In the genomic region with DNA sequence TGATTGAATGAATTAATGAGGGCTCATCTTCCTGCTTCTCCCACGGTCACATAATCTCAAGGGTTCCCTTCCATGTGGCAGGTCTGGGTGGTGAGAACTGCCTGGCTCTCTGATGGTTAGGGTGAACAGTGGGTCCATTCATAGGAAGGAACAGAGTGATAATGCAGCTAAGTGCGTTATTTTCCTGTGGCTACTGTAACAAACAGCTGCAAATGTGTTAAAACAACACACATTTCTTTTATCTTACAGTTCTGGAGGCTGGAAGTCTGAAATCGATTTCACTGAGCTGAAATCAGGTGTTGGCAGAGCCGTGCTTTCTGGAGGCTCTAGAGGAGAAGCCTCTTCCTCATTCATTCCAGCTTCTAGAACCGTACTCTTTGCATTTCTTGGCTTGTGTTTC, we compare ENCODE assay signal across 16 cellular contexts.
A peak's percentile ranks its signal among the peaks of the same experiment; 100 is the strongest.
DNase-seq lines count a peak whose midpoint lies in the region; ATAC-seq and TF ChIP-seq lines count a peak whose summit lies in the region.
"Had no signal": no experiment of that assay in that cellular context is flagged by ENCODE, and none has a peak within 500 bp of the region (broad histone marks: within the 10 kb centered on the region; RNA-seq: fewer than 3 reads in every experiment).

No MANE protein-coding gene starts in this region.

- H3K9me3 ChIP-seq in testis (no peaks in the 10 kb centered on the region), upper lobe of right lung (no peaks in the 10 kb centered on the region), sigmoid colon (no peaks in the 10 kb centered on the region)
- H3K9me3 ChIP-seq: Peyer's patch, SJSA1 had no signal

- TF ChIP-seq POLR2A in testis (IDR thresholded peaks at IDR 0.05) (no peak), sigmoid colon (IDR thresholded peaks at IDR 0.05) (no peak)

- H3K27me3 Mint-ChIP-seq in nephron progenitor cell (ENCODE audit: low read depth, poor library complexity) (no peaks in the 10 kb centered on the region), type B pancreatic cell (no peaks in the 10 kb centered on the region)
- H3K27me3 Mint-ChIP-seq: CD4-positive, CD25-positive, alpha-beta regulatory T cell had no signal

- H3K36me3 Mint-ChIP-seq in nephron progenitor cell (ENCODE audit: low read depth): peaks cover 55% of the 10 kb centered on the region
- H3K36me3 Mint-ChIP-seq in type B pancreatic cell: peaks cover 4% of the 10 kb centered on the region

- H3K4me1 ChIP-seq in testis (peaks cover 4% of the 10 kb centered on the region), upper lobe of right lung (no peaks in the 10 kb centered on the region), sigmoid colon (no peaks in the 10 kb centered on the region)
- H3K4me1 ChIP-seq: Peyer's patch, SJSA1 had no signal

- intact Hi-C loops in testis (cut with DNase I; ENCODE audit: low total_unique reads) (no loop called here), upper lobe of right lung (cut with DNase I) (no loop called here), sigmoid colon (cut with DNase I) (loop anchor here (10.0 kb wide), 1 partner anchor 55 kb away; no protein-coding TSS in a partner anchor)

- no peak overlapping the region for H3K4me3 ChIP-seq in testis
- H3K4me3 ChIP-seq in upper lobe of right lung: no peak overlapping the region
- H3K4me3 ChIP-seq in sigmoid colon: no peak overlapping the region
- H3K4me3 ChIP-seq: Peyer's patch, SJSA1 had no signal

- H3K4me1 Mint-ChIP-seq in nephron progenitor cell: peaks cover 10% of the 10 kb centered on the region
- H3K4me1 Mint-ChIP-seq in type B pancreatic cell (ENCODE audit: unreplicated experiment): no peaks in the 10 kb centered on the region
- H3K4me1 Mint-ChIP-seq: CD4-positive, CD25-positive, alpha-beta regulatory T cell had no signal

- ATAC-seq in upper lobe of right lung: no peak

- no peaks in the 10 kb centered on the region for H3K27me3 ChIP-seq in testis
- no peaks in the 10 kb centered on the region for H3K27me3 ChIP-seq in upper lobe of right lung
- no peaks in the 10 kb centered on the region for H3K27me3 ChIP-seq in sigmoid colon
- H3K27me3 ChIP-seq: Peyer's patch, SJSA1 had no signal

- peaks cover 11% of the 10 kb centered on the region for H3K9me3 Mint-ChIP-seq in nephron progenitor cell
- H3K9me3 Mint-ChIP-seq in type B pancreatic cell: no peaks in the 10 kb centered on the region
- H3K9me3 Mint-ChIP-seq: CD4-positive, CD25-positive, alpha-beta regulatory T cell had no signal

- TF ChIP-seq CTCF in nephron progenitor cell (IDR thresholded peaks at IDR 0.05) (no peak), testis (IDR thresholded peaks at IDR 0.05) (no peak), type B pancreatic cell (conservative IDR thresholded peaks at IDR 0.05) (no peak), upper lobe of right lung (IDR thresholded peaks at IDR 0.05) (no peak), sigmoid colon (IDR thresholded peaks at IDR 0.05) (no peak)

- peak overlapping the region; percentile 80 for H3K27ac ChIP-seq in cingulate gyrus (ENCODE audit: low read depth, low read length)
- H3K27ac ChIP-seq in testis: peak overlapping the region in 1 of 2 donors; percentile 18
- no peak overlapping the region for H3K27ac ChIP-seq in upper lobe of right lung
- H3K27ac ChIP-seq in sigmoid colon: no peak overlapping the region
- H3K27ac ChIP-seq: Peyer's patch, SJSA1 had no signal

- H3K36me3 ChIP-seq in testis (ENCODE audit: low read depth, missing control alignments) (no peaks in the 10 kb centered on the region), upper lobe of right lung (no peaks in the 10 kb centered on the region), sigmoid colon (no peaks in the 10 kb centered on the region)
- H3K36me3 ChIP-seq: Peyer's patch, SJSA1 had no signal

- in situ Hi-C loops in SK-MEL-5 (cut with HindIII; ENCODE audit: low pct_unique_long_range_greater_than_20kb, low sequenced_read_pairs): no loop called here

- WGBS in testis, 2 donors: 66 to 70% methylated on average over 5 of the region's 5 CpGs
- WGBS in sigmoid colon, 2 donors: 79 to 89% methylated on average over 5 of the region's 5 CpGs

- TF ChIP-seq EP300 in sigmoid colon (IDR thresholded peaks at IDR 0.05): no peak

- DNase-seq in SK-MEL-5 (ENCODE audit: low read depth, low spot score): peak; percentile 50
- DNase-seq in nephron progenitor cell: no peak
- peak; percentile 61 for DNase-seq in testis
- DNase-seq in type B pancreatic cell (ENCODE audit: extremely low spot score, unreplicated experiment): no peak
- DNase-seq in upper lobe of right lung: no peak
- no peak for DNase-seq in sigmoid colon
- DNase-seq: CD4-positive, CD25-positive, alpha-beta regulatory T cell; COR-L47; DMS79; Kasumi-1; NCI-H1694 treated with DMSO at 0.1 percent for 48 hours; NCI-H446; NCI-H526; Peyer's patch had no signal

- H3K27ac Mint-ChIP-seq in nephron progenitor cell (peak overlapping the region; percentile 43), type B pancreatic cell (no peak overlapping the region)

- H3K4me3 Mint-ChIP-seq in nephron progenitor cell (no peak overlapping the region), type B pancreatic cell (no peak overlapping the region)
- H3K4me3 Mint-ChIP-seq: CD4-positive, CD25-positive, alpha-beta regulatory T cell had no signal

Comparison
In these comparisons a context has a peak if more than half of its experiments do, and no peak if none do; other contexts are left out.
1. DNase-seq: peak in SK-MEL-5 (single experiment) and testis (single experiment); none in nephron progenitor cell (single experiment), type B pancreatic cell (single experiment), upper lobe of right lung (single experiment) and sigmoid colon (single experiment).